9 cellular contexts compared by ENCODE assay signal in the genomic region with DNA sequence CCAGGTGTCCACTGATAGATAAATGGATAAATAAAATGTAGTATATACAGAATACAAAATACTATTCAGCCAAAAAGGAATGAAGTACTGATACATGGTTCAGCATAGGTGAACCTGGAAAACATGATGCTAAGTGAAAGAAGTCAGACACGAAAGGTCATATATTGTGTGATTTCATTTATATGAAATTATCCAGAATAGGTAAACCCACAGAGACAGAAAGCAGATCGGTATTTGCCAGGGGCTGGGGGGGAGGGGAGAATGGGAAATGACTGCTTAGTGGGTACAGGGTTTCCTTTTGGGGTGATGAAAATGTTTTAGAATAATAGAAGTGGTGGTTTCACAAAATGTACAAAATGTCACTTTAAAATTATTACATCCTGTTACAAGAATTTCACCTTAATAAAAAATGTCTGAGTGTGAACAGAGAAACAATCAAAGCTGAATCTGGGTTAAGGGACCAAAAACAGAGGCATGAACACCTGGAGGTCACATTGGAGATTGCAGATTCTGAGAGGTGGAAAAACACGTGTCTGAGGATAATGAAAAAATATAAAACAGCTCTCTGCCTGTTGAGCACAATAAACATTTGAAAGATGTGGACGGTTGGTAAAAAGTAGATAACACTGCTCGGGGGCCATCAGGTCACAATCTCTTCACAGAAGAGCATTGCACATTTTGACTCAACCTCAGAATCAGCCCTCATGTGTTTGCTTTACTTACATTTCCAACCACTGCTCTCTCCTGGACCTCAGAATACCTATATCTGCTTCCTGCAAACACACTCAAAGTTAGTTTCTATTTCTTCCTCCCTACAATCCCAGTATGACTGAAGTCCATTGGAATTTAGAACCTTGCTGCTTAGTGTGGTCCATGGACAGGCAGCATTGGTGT.
A peak's percentile ranks its signal among the peaks of the same experiment; 100 is the strongest.
DNase-seq lines count a peak whose midpoint lies in the region; ATAC-seq and TF ChIP-seq lines count a peak whose summit lies in the region.
"Had no signal": no experiment of that assay in that cellular context is flagged by ENCODE, and none has a peak within 500 bp of the region (broad histone marks: within the 10 kb centered on the region; RNA-seq: fewer than 3 reads in every experiment).

No MANE protein-coding gene starts in this region.

- ATAC-seq in GM19328 (IDR thresholded peaks at IDR 0.05; ENCODE audit: unreplicated experiment), result no peak

- peak overlapping the region; percentile 97 for H3K27ac Mint-ChIP-seq in activated T-cell treated with anti-CD3 and anti-CD28 coated beads, Interleukin-2, amount 50 U/mL, for 24 hours
- peak overlapping the region; percentile 99 for H3K27ac Mint-ChIP-seq in stimulated activated naive CD8-positive, alpha-beta T cell treated with anti-CD3 and anti-CD28 coated beads, Interleukin-15, Interleukin-2, amounts not matched to agents 100 ng/mL and 50 ng/mL, for 24 hours
- no peak overlapping the region for H3K27ac Mint-ChIP-seq in nephron progenitor cell

- TF ChIP-seq CTCF in nephron progenitor cell (IDR thresholded peaks at IDR 0.05), result no peak

- no peaks in the 10 kb centered on the region for H3K27me3 Mint-ChIP-seq in activated T-cell treated with anti-CD3 and anti-CD28 coated beads, Interleukin-2, amount 50 U/mL, for 24 hours
- H3K27me3 Mint-ChIP-seq in stimulated activated naive CD8-positive, alpha-beta T cell treated with anti-CD3 and anti-CD28 coated beads, Interleukin-15, Interleukin-2, amounts not matched to agents 100 ng/mL and 50 ng/mL, for 24 hours, result no peaks in the 10 kb centered on the region
- peaks cover 2% of the 10 kb centered on the region for H3K27me3 Mint-ChIP-seq in nephron progenitor cell (ENCODE audit: low read depth, poor library complexity)

- H3K9me3 Mint-ChIP-seq in activated T-cell treated with anti-CD3 and anti-CD28 coated beads, Interleukin-2, amount 50 U/mL, for 24 hours, result peaks cover 5% of the 10 kb centered on the region
- peaks cover 4% of the 10 kb centered on the region for H3K9me3 Mint-ChIP-seq in stimulated activated naive CD8-positive, alpha-beta T cell treated with anti-CD3 and anti-CD28 coated beads, Interleukin-15, Interleukin-2, amounts not matched to agents 100 ng/mL and 50 ng/mL, for 24 hours
- peaks cover 12% of the 10 kb centered on the region for H3K9me3 Mint-ChIP-seq in nephron progenitor cell

- DNase-seq in activated T-cell treated with anti-CD3 and anti-CD28 coated beads, Interleukin-2, amount 50 U/mL, for 24 hours, result no peak
- DNase-seq in activated T-cell treated with anti-CD3 and anti-CD28 coated beads for 4 hours (no peak), NAMALWA (ENCODE audit: low spot score) (peak; percentile 90), nephron progenitor cell (no peak), GM19238 (ENCODE audit: insufficient read length, low spot score) (no peak)
- DNase-seq in central memory CD4-positive, alpha-beta T cell, result peak; percentile 41
- DNase-seq: SHP77 had no signal

- peaks cover 57% of the 10 kb centered on the region for H3K36me3 Mint-ChIP-seq in activated T-cell treated with anti-CD3 and anti-CD28 coated beads, Interleukin-2, amount 50 U/mL, for 24 hours (ENCODE audit: low read depth)
- peaks cover 77% of the 10 kb centered on the region for H3K36me3 Mint-ChIP-seq in stimulated activated naive CD8-positive, alpha-beta T cell treated with anti-CD3 and anti-CD28 coated beads, Interleukin-15, Interleukin-2, amounts not matched to agents 100 ng/mL and 50 ng/mL, for 24 hours (ENCODE audit: low read depth)
- no peaks in the 10 kb centered on the region for H3K36me3 Mint-ChIP-seq in nephron progenitor cell (ENCODE audit: low read depth)

- peak overlapping the region; percentile 91 for H3K4me3 Mint-ChIP-seq in activated T-cell treated with anti-CD3 and anti-CD28 coated beads, Interleukin-2, amount 50 U/mL, for 24 hours
- H3K4me3 Mint-ChIP-seq in stimulated activated naive CD8-positive, alpha-beta T cell treated with anti-CD3 and anti-CD28 coated beads, Interleukin-15, Interleukin-2, amounts not matched to agents 100 ng/mL and 50 ng/mL, for 24 hours, result peak overlapping the region; percentile 97
- H3K4me3 Mint-ChIP-seq in nephron progenitor cell, result no peak overlapping the region

- peaks cover 87% of the 10 kb centered on the region for H3K4me1 Mint-ChIP-seq in activated T-cell treated with anti-CD3 and anti-CD28 coated beads, Interleukin-2, amount 50 U/mL, for 24 hours (ENCODE audit: low read depth)
- peaks cover 89% of the 10 kb centered on the region for H3K4me1 Mint-ChIP-seq in stimulated activated naive CD8-positive, alpha-beta T cell treated with anti-CD3 and anti-CD28 coated beads, Interleukin-15, Interleukin-2, amounts not matched to agents 100 ng/mL and 50 ng/mL, for 24 hours (ENCODE audit: low read depth)
- H3K4me1 Mint-ChIP-seq in nephron progenitor cell, result no peaks in the 10 kb centered on the region

Comparison
In these comparisons a context has a peak if more than half of its experiments do, and no peak if none do; other contexts are left out.
1. DNase-seq: peak in NAMALWA (single experiment) and central memory CD4-positive, alpha-beta T cell (single experiment); none in activated T-cell treated with anti-CD3 and anti-CD28 coated beads, Interleukin-2, amount 50 U/mL, for 24 hours (single experiment), activated T-cell treated with anti-CD3 and anti-CD28 coated beads for 4 hours (single experiment), nephron progenitor cell (single experiment) and GM19238 (single experiment).